ENCODE assay signal across 18 cellular contexts in genomic region chr3:142502187-142502985, GRCh38.
"Had no signal": no experiment of that assay in that cellular context is flagged by ENCODE, and none has a peak within 500 bp of the region (broad histone marks: within the 10 kb centered on the region; RNA-seq: fewer than 3 reads in every experiment).

No MANE protein-coding gene starts in this region.

- H3K36me3 ChIP-seq: ovary had no signal

- H3K27me3 Mint-ChIP-seq: activated naive CD8-positive, alpha-beta T cell treated with anti-CD3 and anti-CD28 coated beads for 36 hours; dendritic cell treated with granulocyte-macrophage colony-stimulating factor and Interleukin-4, amounts not matched to agents 40 ng/mL and 50 ng/mL, for 4 days; naive B cell had no signal

- H3K9me3 Mint-ChIP-seq: activated naive CD8-positive, alpha-beta T cell treated with anti-CD3 and anti-CD28 coated beads for 36 hours; dendritic cell treated with granulocyte-macrophage colony-stimulating factor and Interleukin-4, amounts not matched to agents 40 ng/mL and 50 ng/mL, for 4 days had no signal

- H3K27ac Mint-ChIP-seq: activated T-helper 1 cell treated with anti-CD3 and anti-CD28 coated beads, Interleukin-12 subunit alpha, Interleukin-12 subunit beta, Interleukin-2, Interleukin-4 antibody, amounts not matched to agents 30 ng/mL and 10 ng/mL and 1 ng/mL, durations not matched to agents 14 hours and 24 hours and 36 hours; dendritic cell treated with granulocyte-macrophage colony-stimulating factor and Interleukin-4, amounts not matched to agents 40 ng/mL and 50 ng/mL, for 4 days; stimulated activated effector memory CD8-positive, alpha-beta T cell treated with anti-CD3 and anti-CD28 coated beads, Interleukin-12 subunit alpha, Interleukin-12 subunit beta, amount 100 ng/mL, for 72 hours had no signal

- H3K27ac ChIP-seq: foreskin keratinocyte, ovary, sigmoid colon had no signal

- H3K4me1 Mint-ChIP-seq: naive B cell had no signal

- H3K9me3 ChIP-seq: ovary had no signal

- H3K4me3 Mint-ChIP-seq: activated naive CD8-positive, alpha-beta T cell treated with anti-CD3 and anti-CD28 coated beads for 36 hours; activated T-helper 1 cell treated with anti-CD3 and anti-CD28 coated beads, Interleukin-12 subunit alpha, Interleukin-12 subunit beta, Interleukin-2, Interleukin-4 antibody, amounts not matched to agents 30 ng/mL and 10 ng/mL and 1 ng/mL, durations not matched to agents 14 hours and 24 hours and 36 hours; dendritic cell treated with granulocyte-macrophage colony-stimulating factor and Interleukin-4, amounts not matched to agents 40 ng/mL and 50 ng/mL, for 4 days; stimulated activated effector memory CD8-positive, alpha-beta T cell treated with anti-CD3 and anti-CD28 coated beads, Interleukin-12 subunit alpha, Interleukin-12 subunit beta, amount 100 ng/mL, for 72 hours had no signal

- DNase-seq: activated naive CD8-positive, alpha-beta T cell treated with anti-CD3 and anti-CD28 coated beads for 36 hours; anterior cingulate cortex; cerebellar nuclear complex; effector memory CD4-positive, alpha-beta T cell; foreskin keratinocyte; head of caudate nucleus; left cardiac atrium; midbrain; naive B cell; ovary; sigmoid colon; stimulated activated CD4-positive, alpha-beta T cell treated with anti-CD3 and anti-CD28 coated beads, Interleukin-12 subunit alpha, Interleukin-12 subunit beta, amount 100 ng/mL, for 4 hours; stimulated activated CD4-positive, alpha-beta T cell treated with anti-CD3 and anti-CD28 coated beads, Interleukin-2, amount 100 ng/mL, for 24 hours had no signal

- H3K4me3 ChIP-seq: lung, ovary, sigmoid colon had no signal

- ATAC-seq: left cardiac atrium; stimulated activated effector memory CD8-positive, alpha-beta T cell treated with anti-CD3 and anti-CD28 coated beads, Interleukin-12 subunit alpha, Interleukin-12 subunit beta, amount 100 ng/mL, for 72 hours had no signal

- H3K27me3 ChIP-seq: brain microvascular endothelial cell, foreskin keratinocyte, ovary, sigmoid colon had no signal
